Comparison of ENCODE assay signal across 8 cellular contexts in the genomic region with DNA sequence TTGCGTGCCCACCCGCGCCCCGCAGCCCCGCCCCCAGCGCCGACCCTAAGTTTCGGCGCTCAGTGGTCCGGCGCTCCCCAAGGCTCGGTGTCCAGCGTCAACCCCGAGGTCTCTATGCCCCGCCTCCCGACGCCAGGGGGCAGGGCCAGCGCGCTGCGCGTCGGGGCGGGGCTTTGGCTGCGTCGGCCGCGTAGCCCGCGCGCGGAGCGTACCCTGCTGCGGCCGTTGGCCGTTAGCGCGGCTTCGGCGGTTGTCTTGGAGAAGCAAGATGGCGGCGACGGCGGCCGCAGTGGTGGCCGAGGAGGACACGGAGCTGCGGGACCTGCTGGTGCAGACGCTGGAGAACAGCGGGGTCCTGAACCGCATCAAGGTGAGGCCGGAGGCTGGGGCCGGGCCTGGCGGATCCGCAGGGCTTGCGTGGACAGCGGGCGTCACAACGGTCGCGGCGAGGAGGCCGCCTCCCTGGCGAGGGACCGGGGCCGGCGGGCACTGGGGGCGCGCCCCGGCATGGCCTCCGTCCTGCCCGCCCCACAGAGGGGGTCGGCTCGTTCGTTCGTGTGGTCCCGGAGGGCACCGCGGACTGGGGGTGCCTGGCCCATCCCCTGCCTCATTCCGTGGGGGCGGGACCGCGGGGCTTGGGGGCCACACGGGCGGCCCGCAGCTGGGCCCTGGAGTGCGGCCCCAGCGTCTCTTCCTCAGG. TPM values are rescaled to one million over a fixed set of nuclear protein-coding genes. Genes with fewer than 3 reads are reported as not detected.
A peak's percentile ranks its signal among the peaks of the same experiment; 100 is the strongest.
DNase-seq lines count a peak whose midpoint lies in the region; ATAC-seq and TF ChIP-seq lines count a peak whose summit lies in the region.

A gene with protein sequence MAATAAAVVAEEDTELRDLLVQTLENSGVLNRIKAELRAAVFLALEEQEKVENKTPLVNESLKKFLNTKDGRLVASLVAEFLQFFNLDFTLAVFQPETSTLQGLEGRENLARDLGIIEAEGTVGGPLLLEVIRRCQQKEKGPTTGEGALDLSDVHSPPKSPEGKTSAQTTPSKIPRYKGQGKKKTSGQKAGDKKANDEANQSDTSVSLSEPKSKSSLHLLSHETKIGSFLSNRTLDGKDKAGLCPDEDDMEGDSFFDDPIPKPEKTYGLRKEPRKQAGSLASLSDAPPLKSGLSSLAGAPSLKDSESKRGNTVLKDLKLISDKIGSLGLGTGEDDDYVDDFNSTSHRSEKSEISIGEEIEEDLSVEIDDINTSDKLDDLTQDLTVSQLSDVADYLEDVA (plus strand): TSS at position 253 of the 700 bp plus-strand sequence. CDS start 16 bp downstream, at position 269.

- H3K4me2 ChIP-seq in SU-DHL-6 (ENCODE audit: low read depth, low read length, poor library complexity, severe bottlenecking), result peak within 1 kb of the TSS; percentile 100
- H3K4me2 ChIP-seq in parathyroid adenoma (ENCODE audit: low read length), result peak within 1 kb of the TSS; percentile 92

- TF ChIP-seq POLR2A in tibial nerve (IDR thresholded peaks at IDR 0.05), result peak in 1 of 2 donors; percentile 48

- H3K9ac ChIP-seq in SU-DHL-6 (ENCODE audit: low read length), result peak within 1 kb of the TSS; percentile 96
- peak within 1 kb of the TSS; percentile 55 for H3K9ac ChIP-seq in parathyroid adenoma

- DNase-seq in GM10266 (ENCODE audit: extremely low spot score) (peak; percentile 98), NCI-H128 (lab: John Stamatoyannopoulos, UW; ENCODE audit: unreplicated experiment) (peak; percentile 92), cardiac muscle cell (ENCODE audit: low read depth in 1 of 2, low spot score in 1 of 2) (peak; percentile 98), tibial nerve (ENCODE audit: low spot score in 2 of 2) (peak; percentile 87)
- peak; percentile 79 for DNase-seq in activated naive CD8-positive, alpha-beta T cell treated with anti-CD3 and anti-CD28 coated beads, Interleukin-2, amount 50 U/mL, for 16 hours (ENCODE audit: low read depth, low spot score)

- TF ChIP-seq CTCF in GM10266 (IDR thresholded peaks at IDR 0.05; ENCODE audit: control insufficient read depth, insufficient read depth, low read depth, missing control alignments) (no peak), SU-DHL-6 (IDR thresholded peaks at IDR 0.05; ENCODE audit: insufficient read depth, low read length, poor library complexity, severe bottlenecking) (no peak), cardiac muscle cell (IDR thresholded peaks at IDR 0.05; ENCODE audit: low read depth, low read length) (no peak), parathyroid adenoma (IDR thresholded peaks at IDR 0.05) (no peak), tibial nerve (IDR thresholded peaks at IDR 0.05) (peak in 4 of 5 experiments; percentile 15 to 47 (median 30))

- peak; percentile 93 for ATAC-seq in HG02678 (IDR thresholded peaks at IDR 0.05; ENCODE audit: unreplicated experiment)

- peaks cover 26% of the 10 kb centered on the region for H3K36me3 ChIP-seq in SU-DHL-6 (ENCODE audit: low read length)
- no peaks in the 10 kb centered on the region for H3K36me3 ChIP-seq in cardiac muscle cell
- no peaks in the 10 kb centered on the region for H3K36me3 ChIP-seq in parathyroid adenoma (ENCODE audit: control insufficient read depth, insufficient read depth, low read length)
- H3K36me3 ChIP-seq in tibial nerve, result peaks cover 0 to 5% (median 0%) of the 10 kb centered on the region in 3 donors

- H3K4me3 ChIP-seq in SU-DHL-6 (ENCODE audit: insufficient read depth, low read length, poor library complexity, severe bottlenecking) (peak within 1 kb of the TSS; percentile 96), cardiac muscle cell (peak within 1 kb of the TSS; percentile 88), parathyroid adenoma (ENCODE audit: low read depth, low read length) (peak within 1 kb of the TSS; percentile 83), tibial nerve (peak within 1 kb of the TSS; percentile 71 to 98 (median 84))

- H3K9me3 ChIP-seq in SU-DHL-6 (ENCODE audit: insufficient read depth, low read length) (no peaks in the 10 kb centered on the region), cardiac muscle cell (ENCODE audit: low read depth) (no peaks in the 10 kb centered on the region), parathyroid adenoma (ENCODE audit: control insufficient read depth, low read length) (no peaks in the 10 kb centered on the region), tibial nerve (no peaks in the 10 kb centered on the region)

- no peaks in the 10 kb centered on the region for H3K9me2 ChIP-seq in SU-DHL-6 (replicated peaks; ENCODE audit: insufficient read depth, low read length)

- H3K4me1 ChIP-seq in cardiac muscle cell (ENCODE audit: low read depth) (peaks cover 10% of the 10 kb centered on the region), parathyroid adenoma (peaks cover 5% of the 10 kb centered on the region), tibial nerve (peaks cover 0 to 30% (median 8%) of the 10 kb centered on the region in 4 donors)

- H3F3A ChIP-seq in SU-DHL-6 (ENCODE audit: insufficient read depth), result peaks cover 15% of the 10 kb centered on the region; the same call in 1 of the 2 replicates

- H4K20me1 ChIP-seq in SU-DHL-6 (ENCODE audit: low read depth, low read length), result peaks cover 20% of the 10 kb centered on the region

- no peaks in the 10 kb centered on the region for H3K27me3 ChIP-seq in SU-DHL-6 (ENCODE audit: low read length)
- no peaks in the 10 kb centered on the region for H3K27me3 ChIP-seq in cardiac muscle cell
- no peaks in the 10 kb centered on the region for H3K27me3 ChIP-seq in parathyroid adenoma (ENCODE audit: control insufficient read depth, insufficient read depth, low read length)
- H3K27me3 ChIP-seq in tibial nerve, result no peaks in the 10 kb centered on the region

- TF ChIP-seq EP300 in tibial nerve (IDR thresholded peaks at IDR 0.05), result peak in 1 of 2 donors; percentile 63

- peaks cover 87% of the 10 kb centered on the region for H3K79me2 ChIP-seq in SU-DHL-6 (ENCODE audit: insufficient read depth, low read length)
- H3K79me2 ChIP-seq in parathyroid adenoma, result no peaks in the 10 kb centered on the region

- WGBS in tibial nerve, 2 donors, result 0 to 1% methylated on average over 20 to 27 of the region's 87 CpGs

- peak within 1 kb of the TSS; percentile 80 for H3K27ac ChIP-seq in SU-DHL-6 (ENCODE audit: low read depth, low read length)
- H3K27ac ChIP-seq in cardiac muscle cell, result peak within 1 kb of the TSS; percentile 71
- H3K27ac ChIP-seq in parathyroid adenoma, result peak within 1 kb of the TSS; percentile 52
- H3K27ac ChIP-seq in tibial nerve, result peak within 1 kb of the TSS; percentile 33 to 87 (median 80)

- H2AFZ ChIP-seq in SU-DHL-6 (ENCODE audit: low read depth, low read length, severe bottlenecking) (peak within 1 kb of the TSS; percentile 77), parathyroid adenoma (peak within 1 kb of the TSS; percentile 92)

RNA-seq across cellular contexts. Expression of the gene that starts here (rescaled TPM):
- total RNA-seq in cardiac muscle cell (9.1 and 26.1 TPM in 2 replicates), tibial nerve (10 to 100 TPM; 14.0 to 23.7 (median 23.2) TPM)
- 18.3 and 23.0 TPM in 2 replicates for polyA plus RNA-seq in cardiac muscle cell

Comparison
In these comparisons a context has a peak if more than half of its experiments do, and no peak if none do; other contexts are left out.
1. Peak in every context shown above with its lines: DNase-seq, ATAC-seq, H3K4me3 ChIP-seq and H3K27ac ChIP-seq.
2. CTCF ChIP-seq: peak in tibial nerve (4 of 5); none in GM10266 (single experiment), SU-DHL-6 (single experiment), cardiac muscle cell (single experiment) and parathyroid adenoma (single experiment).